In genomic region chr7:27181795-27182275, GRCh38 we compare ENCODE assay signal across 16 cellular contexts. TPM values are rescaled to one million over a fixed set of nuclear protein-coding genes. Genes with fewer than 3 reads are reported as not detected.
DNase-seq lines count a peak whose midpoint lies in the region; ATAC-seq, FAIRE-seq and TF ChIP-seq lines count a peak whose summit lies in the region.
"Had no signal": no experiment of that assay in that cellular context is flagged by ENCODE, and none has a peak within 500 bp of the region (broad histone marks: within the 10 kb centered on the region; RNA-seq: fewer than 3 reads in every experiment).

No MANE protein-coding gene starts in this region.

- no peak overlapping the region for H3K27ac Mint-ChIP-seq in nephron progenitor cell
- H3K27ac Mint-ChIP-seq: immature natural killer cell had no signal

- no peaks in the 10 kb centered on the region for H3K9me3 Mint-ChIP-seq in nephron progenitor cell

- no peak for ATAC-seq in HG02678 (IDR thresholded peaks at IDR 0.05; ENCODE audit: unreplicated experiment)
- ATAC-seq: A549 had no signal

- peak; percentile 50 for DNase-seq in activated effector memory CD4-positive, alpha-beta T cell treated with anti-CD3 and anti-CD28 coated beads, Interleukin-2, amount 50 U/mL, for 16 hours
- DNase-seq in activated effector memory CD4-positive, alpha-beta T cell treated with Interleukin-2 at 50 U/mL for 16 hours = no peak
- DNase-seq in colonic mucosa = no peak
- DNase-seq in nephron progenitor cell = peak; percentile 4
- no peak for DNase-seq in HTR-8/SVneo (ENCODE audit: insufficient read length, low spot score)
- DNase-seq in activated CD4-positive, alpha-beta T cell treated with anti-CD3 and anti-CD28 coated beads for 1 hour = no peak
- DNase-seq: caudate nucleus, immature natural killer cell, NCI-H1105, NCI-H2227 treated with DMSO at 0.1 percent for 48 hours had no signal

- H3K4me1 Mint-ChIP-seq in nephron progenitor cell = peaks cover 76% of the 10 kb centered on the region

- H3K36me3 ChIP-seq in colonic mucosa (no peaks in the 10 kb centered on the region), urinary bladder (ENCODE audit: insufficient read depth) (no peaks in the 10 kb centered on the region)

- FAIRE-seq in HTR-8/SVneo (lab: Jason Lieb, UNC) = no peak
- FAIRE-seq: A549, frontal cortex had no signal

- intact Hi-C loops in colonic mucosa (cut with DNase I) = no loop called here

- peak overlapping the region; percentile 54 to 89 for H3K9ac ChIP-seq in colonic mucosa (ENCODE audit: low read depth in 2 of 2, low read length in 2 of 2)

- TF ChIP-seq CTCF in colonic mucosa (IDR thresholded peaks at IDR 0.05) (no peak), nephron progenitor cell (IDR thresholded peaks at IDR 0.05) (no peak)

- WGBS in urinary bladder = 57% methylated on average over 4 of the region's 4 CpGs

- H3K4me1 ChIP-seq in colonic mucosa (peaks cover 20% of the 10 kb centered on the region), urinary bladder (ENCODE audit: insufficient read depth) (no peaks in the 10 kb centered on the region)

- H3K27ac ChIP-seq in colonic mucosa (peak overlapping the region; percentile 94), urinary bladder (ENCODE audit: low read depth) (no peak overlapping the region)

- H3K27me3 Mint-ChIP-seq in nephron progenitor cell (ENCODE audit: low read depth, poor library complexity) = peaks cover 76% of the 10 kb centered on the region

- H3K27me3 ChIP-seq in colonic mucosa = peaks cover 5% of the 10 kb centered on the region

- H3K36me3 Mint-ChIP-seq in nephron progenitor cell (ENCODE audit: low read depth) = peaks cover 4% of the 10 kb centered on the region

- H3K4me3 Mint-ChIP-seq in nephron progenitor cell = peak overlapping the region; percentile 97

- H3K4me3 ChIP-seq in colonic mucosa (no peak overlapping the region), urinary bladder (ENCODE audit: low read depth, low read length) (peak overlapping the region; percentile 11)
- H3K4me3 ChIP-seq: A549 had no signal

- H3K9me3 ChIP-seq in colonic mucosa = no peaks in the 10 kb centered on the region
- H3K9me3 ChIP-seq: A549 had no signal

RNA-seq across cellular contexts. Expression of gene HOXA11, which starts 3.2 kb away (rescaled TPM):
- total RNA-seq in colonic mucosa (1 to 10 TPM; 2.9 to 3.7 TPM), urinary bladder (9.3 TPM)
- polyA plus RNA-seq in urinary bladder = 39.1 TPM
- total RNA-seq: frontal cortex had no signal
- polyA plus RNA-seq: IgD-negative memory B cell, immature natural killer cell had no signal

RNA-seq across cellular contexts. Expression of gene HOXA10, which starts 7.7 kb away (rescaled TPM):
- total RNA-seq in colonic mucosa = 10 to 100 TPM; 25.4 to 26.0 TPM
- 23.2 TPM for total RNA-seq in urinary bladder
- 44.9 TPM for polyA plus RNA-seq in urinary bladder
- total RNA-seq: frontal cortex had no signal

RNA-seq across cellular contexts. Expression of gene HOXA9, which starts 16.5 kb away (rescaled TPM):
- 10 to 100 TPM; 19.5 to 22.1 TPM for total RNA-seq in colonic mucosa
- 19.8 TPM for total RNA-seq in urinary bladder
- polyA plus RNA-seq in urinary bladder = 20.5 TPM
- total RNA-seq: frontal cortex had no signal

RNA-seq across cellular contexts. Expression of gene HOXA13, which starts 18.1 kb away (rescaled TPM):
- total RNA-seq in colonic mucosa (10 to 100 TPM; 22.7 to 33.8 TPM), urinary bladder (43.2 TPM)
- 24.4 TPM for polyA plus RNA-seq in urinary bladder
- total RNA-seq: frontal cortex, G401 had no signal
- polyA plus RNA-seq: IgD-negative memory B cell, immature natural killer cell had no signal

RNA-seq across cellular contexts. Expression of gene HOXA7, which starts 25.4 kb away (rescaled TPM):
- total RNA-seq in colonic mucosa (10 to 100 TPM; 21.9 to 24.4 TPM), urinary bladder (3.7 TPM)
- polyA plus RNA-seq in urinary bladder = 14.2 TPM
- total RNA-seq: frontal cortex had no signal

Comparison
In these comparisons a context has a peak if more than half of its experiments do, and no peak if none do; other contexts are left out.
1. DNase-seq: peak in activated effector memory CD4-positive, alpha-beta T cell treated with anti-CD3 and anti-CD28 coated beads, Interleukin-2, amount 50 U/mL, for 16 hours (single experiment) and nephron progenitor cell (single experiment); none in activated effector memory CD4-positive, alpha-beta T cell treated with Interleukin-2 at 50 U/mL for 16 hours (single experiment), colonic mucosa (single experiment), HTR-8/SVneo (single experiment) and activated CD4-positive, alpha-beta T cell treated with anti-CD3 and anti-CD28 coated beads for 1 hour (single experiment).